In the genomic region with DNA sequence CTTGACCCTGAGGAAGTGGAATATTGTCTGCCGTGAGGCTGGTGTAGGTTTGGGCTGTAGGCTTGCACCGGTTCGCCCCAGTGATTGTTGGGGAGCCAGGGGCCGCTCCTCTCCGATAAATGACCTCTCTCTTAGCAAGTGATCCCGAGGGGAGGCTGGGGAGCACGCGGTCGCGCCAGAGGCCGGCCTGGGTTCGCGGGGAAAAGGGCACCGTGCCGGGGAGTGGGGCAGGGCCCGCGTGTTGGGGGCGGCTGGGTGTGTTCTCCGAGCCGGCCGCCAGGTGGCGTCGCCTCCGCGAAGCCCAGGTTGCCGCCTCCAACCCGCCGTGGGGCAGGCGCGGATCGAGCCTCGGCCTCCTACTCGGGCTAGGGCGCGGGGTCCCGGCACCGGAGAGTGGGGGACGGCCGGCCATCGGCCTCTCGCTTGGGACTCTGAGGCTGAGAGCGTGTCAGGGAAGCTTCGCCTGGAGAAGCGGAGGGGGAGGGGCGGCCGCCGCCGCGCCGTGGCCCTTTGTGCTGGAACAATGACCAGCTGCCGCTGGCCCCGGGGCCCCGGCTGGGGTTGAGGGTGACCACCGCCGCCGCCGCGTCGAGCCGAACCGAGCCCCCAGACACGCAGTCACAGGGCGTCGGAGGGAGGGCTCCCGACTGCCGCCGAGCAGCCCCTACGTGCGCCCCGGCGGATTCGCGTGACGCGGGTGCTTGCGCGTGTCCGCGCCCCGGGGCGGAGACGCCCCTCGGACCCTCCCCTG, we compare ENCODE assay signal across 1 cellular context.
TF ChIP-seq lines count a peak whose summit lies in the region.

No MANE protein-coding gene starts in this region.

TF ChIP-seq in K562, 482 proteins besides CTCF, POLR2A, EP300 and RAD21 (continued from another document and continues in another):
- TF ChIP-seq, protein P1, sequence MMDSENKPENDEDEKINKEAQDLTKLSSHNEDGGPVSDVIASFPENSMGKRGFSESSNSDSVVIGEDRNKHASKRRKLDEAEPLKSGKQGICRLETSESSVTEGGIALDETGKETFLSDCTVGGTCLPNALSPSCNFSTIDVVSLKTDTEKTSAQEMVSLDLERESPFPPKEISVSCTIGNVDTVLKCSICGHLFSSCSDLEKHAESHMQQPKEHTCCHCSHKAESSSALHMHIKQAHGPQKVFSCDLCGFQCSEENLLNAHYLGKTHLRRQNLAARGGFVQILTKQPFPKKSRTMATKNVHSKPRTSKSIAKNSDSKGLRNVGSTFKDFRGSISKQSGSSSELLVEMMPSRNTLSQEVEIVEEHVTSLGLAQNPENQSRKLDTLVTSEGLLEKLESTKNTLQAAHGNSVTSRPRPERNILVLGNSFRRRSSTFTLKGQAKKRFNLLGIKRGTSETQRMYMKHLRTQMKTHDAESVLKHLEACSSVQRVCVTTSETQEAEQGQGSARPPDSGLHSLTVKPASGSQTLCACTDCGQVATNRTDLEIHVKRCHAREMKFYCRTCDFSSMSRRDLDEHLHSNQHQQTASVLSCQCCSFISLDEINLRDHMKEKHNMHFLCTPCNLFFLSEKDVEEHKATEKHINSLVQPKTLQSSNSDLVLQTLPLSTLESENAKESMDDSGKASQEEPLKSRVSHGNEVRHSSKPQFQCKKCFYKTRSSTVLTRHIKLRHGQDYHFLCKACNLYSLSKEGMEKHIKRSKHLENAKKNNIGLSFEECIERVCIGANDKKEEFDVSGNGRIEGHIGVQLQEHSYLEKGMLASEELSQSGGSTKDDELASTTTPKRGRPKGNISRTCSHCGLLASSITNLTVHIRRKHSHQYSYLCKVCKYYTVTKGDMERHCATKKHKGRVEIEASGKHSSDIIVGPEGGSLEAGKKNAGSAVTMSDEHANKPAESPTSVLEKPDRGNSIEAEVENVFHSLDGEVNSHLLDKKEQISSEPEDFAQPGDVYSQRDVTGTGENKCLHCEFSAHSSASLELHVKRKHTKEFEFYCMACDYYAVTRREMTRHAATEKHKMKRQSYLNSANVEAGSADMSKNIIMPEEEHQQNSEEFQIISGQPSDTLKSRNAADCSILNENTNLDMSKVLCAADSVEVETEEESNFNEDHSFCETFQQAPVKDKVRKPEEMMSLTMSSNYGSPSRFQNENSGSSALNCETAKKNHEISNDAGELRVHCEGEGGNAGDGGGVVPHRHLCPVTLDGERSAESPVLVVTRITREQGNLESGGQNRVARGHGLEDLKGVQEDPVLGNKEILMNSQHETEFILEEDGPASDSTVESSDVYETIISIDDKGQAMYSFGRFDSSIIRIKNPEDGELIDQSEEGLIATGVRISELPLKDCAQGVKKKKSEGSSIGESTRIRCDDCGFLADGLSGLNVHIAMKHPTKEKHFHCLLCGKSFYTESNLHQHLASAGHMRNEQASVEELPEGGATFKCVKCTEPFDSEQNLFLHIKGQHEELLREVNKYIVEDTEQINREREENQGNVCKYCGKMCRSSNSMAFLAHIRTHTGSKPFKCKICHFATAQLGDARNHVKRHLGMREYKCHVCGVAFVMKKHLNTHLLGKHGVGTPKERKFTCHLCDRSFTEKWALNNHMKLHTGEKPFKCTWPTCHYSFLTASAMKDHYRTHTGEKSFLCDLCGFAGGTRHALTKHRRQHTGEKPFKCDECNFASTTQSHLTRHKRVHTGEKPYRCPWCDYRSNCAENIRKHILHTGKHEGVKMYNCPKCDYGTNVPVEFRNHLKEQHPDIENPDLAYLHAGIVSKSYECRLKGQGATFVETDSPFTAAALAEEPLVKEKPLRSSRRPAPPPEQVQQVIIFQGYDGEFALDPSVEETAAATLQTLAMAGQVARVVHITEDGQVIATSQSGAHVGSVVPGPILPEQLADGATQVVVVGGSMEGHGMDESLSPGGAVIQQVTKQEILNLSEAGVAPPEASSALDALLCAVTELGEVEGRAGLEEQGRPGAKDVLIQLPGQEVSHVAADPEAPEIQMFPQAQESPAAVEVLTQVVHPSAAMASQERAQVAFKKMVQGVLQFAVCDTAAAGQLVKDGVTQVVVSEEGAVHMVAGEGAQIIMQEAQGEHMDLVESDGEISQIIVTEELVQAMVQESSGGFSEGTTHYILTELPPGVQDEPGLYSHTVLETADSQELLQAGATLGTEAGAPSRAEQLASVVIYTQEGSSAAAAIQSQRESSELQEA (IDR thresholded peaks at IDR 0.05; ENCODE audit: low read depth), result no peak
- TF ChIP-seq ZNF75A (CRISPR knock-in tag; IDR thresholded peaks at IDR 0.05) (no peak), CEBPB (tag; IDR thresholded peaks at IDR 0.05) (no peak), FIP1L1 (IDR thresholded peaks at IDR 0.05; ENCODE audit: low read depth, low read length, poor library complexity, severe bottlenecking) (peak; percentile 38), POLR2B (IDR thresholded peaks at IDR 0.05; ENCODE audit: low read depth, partially characterized antibody) (no peak), KLF16 (IDR thresholded peaks at IDR 0.05) (no peak), ZFPM2 (CRISPR knock-in tag; IDR thresholded peaks at IDR 0.05) (no peak), HMGN3 (IDR thresholded peaks at IDR 0.05; ENCODE audit: borderline replicate concordance, extremely low read depth, insufficient read length, low read depth, low read length) (peak; percentile 33), RB1 (IDR thresholded peaks at IDR 0.05; ENCODE audit: low read depth) (peak; percentile 73), RFX7 (CRISPR knock-in tag; IDR thresholded peaks at IDR 0.05) (no peak), ZNF79 (CRISPR knock-in tag; IDR thresholded peaks at IDR 0.05; ENCODE audit: low read depth) (no peak), E4F1 (CRISPR knock-in tag; IDR thresholded peaks at IDR 0.05; ENCODE audit: borderline replicate concordance) (no peak), XRCC5 (IDR thresholded peaks at IDR 0.05; ENCODE audit: low read depth, low read length) (no peak), ZNF184 (CRISPR knock-in tag; IDR thresholded peaks at IDR 0.05) (no peak), ARID3A (IDR thresholded peaks at IDR 0.05; ENCODE audit: borderline replicate concordance, low read depth, low read length) (no peak), NELFE (IDR thresholded peaks at IDR 0.05; ENCODE audit: insufficient read depth, insufficient read length) (no peak), SP1 (CRISPR knock-in tag; IDR thresholded peaks at IDR 0.05) (peak; percentile 29; the same call in 1 of the 2 replicates), MAZ (CRISPR knock-in tag; conservative IDR thresholded peaks at IDR 0.05 in 1 of 2, IDR thresholded peaks at IDR 0.05 in 1 of 2) (peak; percentile 76 to 90), ZNF24 (IDR thresholded peaks at IDR 0.05) (no peak), ZNF740 (CRISPR knock-in tag; IDR thresholded peaks at IDR 0.05) (peak; percentile 74; the same call in 1 of the 2 replicates), ZNF740 (tag; IDR thresholded peaks at IDR 0.05) (0 out of 4 replicates have a peak, but pooled peaks of 1 of the 2 experiments have one; percentile 7), ILK (tag; IDR thresholded peaks at IDR 0.05; ENCODE audit: borderline replicate concordance, low read depth) (no peak), MYBL2 (IDR thresholded peaks at IDR 0.05; ENCODE audit: low read depth) (no peak), MYBL2 (CRISPR knock-in tag; IDR thresholded peaks at IDR 0.05; ENCODE audit: borderline replicate concordance) (no peak), CHCHD3 (CRISPR knock-in tag; IDR thresholded peaks at IDR 0.05) (no peak), MEF2D (tag; conservative IDR thresholded peaks at IDR 0.05; ENCODE audit: low read depth) (no peak), FOXK2 (conservative IDR thresholded peaks at IDR 0.05 in 1 of 2, IDR thresholded peaks at IDR 0.05 in 1 of 2; ENCODE audit: low read depth in 2 of 2) (no peak), ZNF384 (IDR thresholded peaks at IDR 0.05; ENCODE audit: low read depth, low read length) (no peak), THRAP3 (IDR thresholded peaks at IDR 0.05; ENCODE audit: borderline replicate concordance) (no peak), TAL1 (IDR thresholded peaks at IDR 0.05) (no peak), ELF2 (CRISPR knock-in tag; IDR thresholded peaks at IDR 0.05) (0 out of 2 replicates have a peak, but pooled peaks have one; percentile 20), GTF2F1 (IDR thresholded peaks at IDR 0.05; ENCODE audit: low read depth, low read length) (no peak), NCOA2 (IDR thresholded peaks at IDR 0.05; ENCODE audit: partially characterized antibody in 2 of 2) (no peak), ZNF121 (CRISPR knock-in tag; conservative IDR thresholded peaks at IDR 0.05) (no peak), HNRNPUL1 (IDR thresholded peaks at IDR 0.05; ENCODE audit: low read length) (no peak), TCF7L2 (IDR thresholded peaks at IDR 0.05; ENCODE audit: low read depth, low read length) (no peak), PHB2 (IDR thresholded peaks at IDR 0.05; ENCODE audit: low read depth) (no peak), CCNT2 (IDR thresholded peaks at IDR 0.05; ENCODE audit: borderline replicate concordance, extremely low read depth, insufficient read length, low read depth, low read length) (peak; percentile 37), MBD2 (IDR thresholded peaks at IDR 0.05; ENCODE audit: borderline replicate concordance, low read depth) (no peak), NR4A1 (CRISPR knock-in tag; IDR thresholded peaks at IDR 0.05) (0 out of 2 replicates have a peak, but pooled peaks have one; percentile 66), NR4A1 (tag; IDR thresholded peaks at IDR 0.05) (no peak), HDAC2 (IDR thresholded peaks at IDR 0.05) (no peak), FOS (IDR thresholded peaks at IDR 0.05; ENCODE audit: extremely low read depth, insufficient read length) (no peak)
- TF ChIP-seq, protein P2, sequence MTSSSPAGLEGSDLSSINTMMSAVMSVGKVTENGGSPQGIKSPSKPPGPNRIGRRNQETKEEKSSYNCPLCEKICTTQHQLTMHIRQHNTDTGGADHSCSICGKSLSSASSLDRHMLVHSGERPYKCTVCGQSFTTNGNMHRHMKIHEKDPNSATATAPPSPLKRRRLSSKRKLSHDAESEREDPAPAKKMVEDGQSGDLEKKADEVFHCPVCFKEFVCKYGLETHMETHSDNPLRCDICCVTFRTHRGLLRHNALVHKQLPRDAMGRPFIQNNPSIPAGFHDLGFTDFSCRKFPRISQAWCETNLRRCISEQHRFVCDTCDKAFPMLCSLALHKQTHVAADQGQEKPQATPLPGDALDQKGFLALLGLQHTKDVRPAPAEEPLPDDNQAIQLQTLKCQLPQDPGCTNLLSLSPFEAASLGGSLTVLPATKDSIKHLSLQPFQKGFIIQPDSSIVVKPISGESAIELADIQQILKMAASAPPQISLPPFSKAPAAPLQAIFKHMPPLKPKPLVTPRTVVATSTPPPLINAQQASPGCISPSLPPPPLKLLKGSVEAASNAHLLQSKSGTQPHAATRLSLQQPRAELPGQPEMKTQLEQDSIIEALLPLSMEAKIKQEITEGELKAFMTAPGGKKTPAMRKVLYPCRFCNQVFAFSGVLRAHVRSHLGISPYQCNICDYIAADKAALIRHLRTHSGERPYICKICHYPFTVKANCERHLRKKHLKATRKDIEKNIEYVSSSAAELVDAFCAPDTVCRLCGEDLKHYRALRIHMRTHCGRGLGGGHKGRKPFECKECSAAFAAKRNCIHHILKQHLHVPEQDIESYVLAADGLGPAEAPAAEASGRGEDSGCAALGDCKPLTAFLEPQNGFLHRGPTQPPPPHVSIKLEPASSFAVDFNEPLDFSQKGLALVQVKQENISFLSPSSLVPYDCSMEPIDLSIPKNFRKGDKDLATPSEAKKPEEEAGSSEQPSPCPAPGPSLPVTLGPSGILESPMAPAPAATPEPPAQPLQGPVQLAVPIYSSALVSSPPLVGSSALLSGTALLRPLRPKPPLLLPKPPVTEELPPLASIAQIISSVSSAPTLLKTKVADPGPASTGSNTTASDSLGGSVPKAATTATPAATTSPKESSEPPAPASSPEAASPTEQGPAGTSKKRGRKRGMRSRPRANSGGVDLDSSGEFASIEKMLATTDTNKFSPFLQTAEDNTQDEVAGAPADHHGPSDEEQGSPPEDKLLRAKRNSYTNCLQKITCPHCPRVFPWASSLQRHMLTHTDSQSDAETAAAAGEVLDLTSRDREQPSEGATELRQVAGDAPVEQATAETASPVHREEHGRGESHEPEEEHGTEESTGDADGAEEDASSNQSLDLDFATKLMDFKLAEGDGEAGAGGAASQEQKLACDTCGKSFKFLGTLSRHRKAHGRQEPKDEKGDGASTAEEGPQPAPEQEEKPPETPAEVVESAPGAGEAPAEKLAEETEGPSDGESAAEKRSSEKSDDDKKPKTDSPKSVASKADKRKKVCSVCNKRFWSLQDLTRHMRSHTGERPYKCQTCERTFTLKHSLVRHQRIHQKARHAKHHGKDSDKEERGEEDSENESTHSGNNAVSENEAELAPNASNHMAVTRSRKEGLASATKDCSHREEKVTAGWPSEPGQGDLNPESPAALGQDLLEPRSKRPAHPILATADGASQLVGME (CRISPR knock-in tag; IDR thresholded peaks at IDR 0.05), result no peak
